In genomic region chr15:67761343-67761742, GRCh38 we compare ENCODE assay signal across 19 cellular contexts.
DNase-seq lines count a peak whose midpoint lies in the region; ATAC-seq and TF ChIP-seq lines count a peak whose summit lies in the region.
"Had no signal": no experiment of that assay in that cellular context is flagged by ENCODE, and none has a peak within 500 bp of the region (broad histone marks: within the 10 kb centered on the region; RNA-seq: fewer than 3 reads in every experiment).

No MANE protein-coding gene starts in this region.

- H3K36me3 ChIP-seq in naive thymus-derived CD4-positive, alpha-beta T cell (ENCODE audit: control insufficient read depth in 2 of 3, insufficient read depth in 3 of 3, low read length in 3 of 3), result no peaks in the 10 kb centered on the region
- H3K36me3 ChIP-seq in spleen (no peaks in the 10 kb centered on the region), esophagus squamous epithelium (peaks cover 0 to 9% (median 0%) of the 10 kb centered on the region in 3 donors)

- peaks cover 67% of the 10 kb centered on the region for H3K4me1 Mint-ChIP-seq in activated CD8-positive, alpha-beta T cell treated with anti-CD3 and anti-CD28 coated beads, Interleukin-2, amount 10 ng/mL, durations not matched to agents 7 days and 5 days (ENCODE audit: low read depth)
- peaks cover 46 to 91% (median 75%) of the 10 kb centered on the region in 7 donors for H3K4me1 Mint-ChIP-seq in naive thymus-derived CD4-positive, alpha-beta T cell
- H3K4me1 Mint-ChIP-seq in HFFc6 (ENCODE audit: low read depth), result peaks cover 21% of the 10 kb centered on the region
- H3K4me1 Mint-ChIP-seq: mesothelial cell of epicardium had no signal

- no peak for ATAC-seq in activated CD8-positive, alpha-beta T cell treated with anti-CD3 and anti-CD28 coated beads, Interleukin-2, amount 10 ng/mL, durations not matched to agents 7 days and 5 days
- ATAC-seq in naive thymus-derived CD4-positive, alpha-beta T cell, result no peak
- ATAC-seq: foreskin keratinocyte had no signal

- peak overlapping the region; percentile 21 for H3K27ac Mint-ChIP-seq in activated CD8-positive, alpha-beta T cell treated with anti-CD3 and anti-CD28 coated beads, Interleukin-2, amount 10 ng/mL, durations not matched to agents 7 days and 5 days
- peak overlapping the region in 8 of 9 donors; percentile 41 to 89 (median 74) for H3K27ac Mint-ChIP-seq in naive thymus-derived CD4-positive, alpha-beta T cell
- H3K27ac Mint-ChIP-seq in HFFc6, result no peak overlapping the region
- H3K27ac Mint-ChIP-seq: activated CD4-positive, alpha-beta T cell treated with anti-CD3 and anti-CD28 coated beads, Interleukin-2, amount 10 ng/mL, durations not matched to agents 24 days and 14 days; mesothelial cell of epicardium; T-helper 2 cell treated with Interferon-gamma antibody and Interleukin-4, amounts not matched to agents 5 μg/mL and 100 μg/mL, for 36 hours had no signal

- H3K36me3 Mint-ChIP-seq in activated CD8-positive, alpha-beta T cell treated with anti-CD3 and anti-CD28 coated beads, Interleukin-2, amount 10 ng/mL, durations not matched to agents 7 days and 5 days (ENCODE audit: low read depth), result peaks cover 11% of the 10 kb centered on the region
- H3K36me3 Mint-ChIP-seq in naive thymus-derived CD4-positive, alpha-beta T cell, result peaks cover 0 to 20% (median 7%) of the 10 kb centered on the region in 5 donors
- no peaks in the 10 kb centered on the region for H3K36me3 Mint-ChIP-seq in HFFc6 (ENCODE audit: low read depth)

- POLR2A ChIA-PET in activated CD8-positive, alpha-beta T cell treated with anti-CD3 and anti-CD28 coated beads, Interleukin-2, amount 10 ng/mL, durations not matched to agents 7 days and 5 days (lab: Charles Lee), result no interaction called here
- POLR2A ChIA-PET in naive thymus-derived CD4-positive, alpha-beta T cell (lab: Charles Lee), result no interaction called here

- no peaks in the 10 kb centered on the region for H3K27me3 ChIP-seq in naive thymus-derived CD4-positive, alpha-beta T cell (ENCODE audit: control insufficient read depth in 2 of 2, insufficient read depth in 2 of 2, low read length in 2 of 2)
- H3K27me3 ChIP-seq in spleen (replicated peaks in 1 of 7) (no peaks in the 10 kb centered on the region), esophagus squamous epithelium (no peaks in the 10 kb centered on the region)
- H3K27me3 ChIP-seq: foreskin keratinocyte had no signal

- H3K9me3 Mint-ChIP-seq in activated CD8-positive, alpha-beta T cell treated with anti-CD3 and anti-CD28 coated beads, Interleukin-2, amount 10 ng/mL, durations not matched to agents 7 days and 5 days (ENCODE audit: insufficient read depth), result no peaks in the 10 kb centered on the region
- no peaks in the 10 kb centered on the region for H3K9me3 Mint-ChIP-seq in naive thymus-derived CD4-positive, alpha-beta T cell
- H3K9me3 Mint-ChIP-seq in HFFc6, result no peaks in the 10 kb centered on the region
- H3K9me3 Mint-ChIP-seq: activated CD4-positive, alpha-beta T cell treated with anti-CD3 and anti-CD28 coated beads, Interleukin-2, amount 10 ng/mL, durations not matched to agents 24 days and 14 days; mesothelial cell of epicardium; T-helper 2 cell treated with Interferon-gamma antibody and Interleukin-4, amounts not matched to agents 5 μg/mL and 100 μg/mL, for 36 hours had no signal

- TF ChIP-seq POLR2A in spleen (IDR thresholded peaks at IDR 0.05) (no peak), esophagus squamous epithelium (IDR thresholded peaks at IDR 0.05) (no peak)

- H3K4me3 Mint-ChIP-seq in activated CD8-positive, alpha-beta T cell treated with anti-CD3 and anti-CD28 coated beads, Interleukin-2, amount 10 ng/mL, durations not matched to agents 7 days and 5 days, result peak overlapping the region; percentile 10
- H3K4me3 Mint-ChIP-seq in naive thymus-derived CD4-positive, alpha-beta T cell, result peak overlapping the region in 8 of 10 donors; percentile 56 to 80 (median 66)
- no peak overlapping the region for H3K4me3 Mint-ChIP-seq in HFFc6
- H3K4me3 Mint-ChIP-seq: activated CD4-positive, alpha-beta T cell treated with anti-CD3 and anti-CD28 coated beads, Interleukin-2, amount 10 ng/mL, durations not matched to agents 24 days and 14 days; mesothelial cell of epicardium; T-helper 2 cell treated with Interferon-gamma antibody and Interleukin-4, amounts not matched to agents 5 μg/mL and 100 μg/mL, for 36 hours had no signal

- intact Hi-C loops in naive thymus-derived CD4-positive, alpha-beta T cell (cut with micrococcal nuclease), result loop anchor here in 1 of 2 donors (5.0 kb wide), 2 partner anchors 71 to 219 kb away; partner anchors contain the start of gene MAP2K5
- intact Hi-C loops in spleen (cut with DNase I; ENCODE audit: low total_unique reads) (no loop called here), esophagus squamous epithelium (cut with DNase I) (no loop called here)

- 56 to 78% (median 63%) methylated on average over 4 of the region's 4 CpGs for WGBS in spleen, 5 donors
- WGBS in esophagus squamous epithelium, 2 donors, result 68 to 81% methylated on average over 4 of the region's 4 CpGs

- TF ChIP-seq CTCF in spleen (IDR thresholded peaks at IDR 0.05 in 8 of 11, conservative IDR thresholded peaks at IDR 0.05 in 3 of 11) (no peak), HFFc6 (IDR thresholded peaks at IDR 0.05) (no peak), esophagus squamous epithelium (IDR thresholded peaks at IDR 0.05) (no peak)

- DNase-seq in DMS53 (lab: John Stamatoyannopoulos, UW) (peak; percentile 4), DMS53 treated with DMSO at 0.1 percent for 48 hours (lab: John Stamatoyannopoulos, UW; ENCODE audit: unreplicated experiment) (no peak), NCI-H1105 (lab: John Stamatoyannopoulos, UW) (peak; percentile 25), spleen (no peak), HFFc6 (no peak), esophagus squamous epithelium (lab: John Stamatoyannopoulos, UW) (no peak)
- no peak for DNase-seq in activated CD8-positive, alpha-beta T cell treated with anti-CD3 and anti-CD28 coated beads, Interleukin-2, amount 10 ng/mL, durations not matched to agents 7 days and 5 days
- DNase-seq in naive thymus-derived CD4-positive, alpha-beta T cell, result no peak
- DNase-seq: 8988T; activated CD4-positive, alpha-beta T cell treated with anti-CD3 and anti-CD28 coated beads, Interleukin-2, amount 10 ng/mL, durations not matched to agents 24 days and 14 days; activated effector memory CD4-positive, alpha-beta T cell treated with anti-CD3 and anti-CD28 coated beads, Interleukin-2, amount 50 U/mL, for 16 hours; effector memory CD4-positive, alpha-beta T cell; foreskin keratinocyte; NCI-H524 treated with DMSO at 0.1 percent for 48 hours had no signal

- peaks cover 8 to 57% of the 10 kb centered on the region in 2 donors for H3K4me1 ChIP-seq in naive thymus-derived CD4-positive, alpha-beta T cell (ENCODE audit: control insufficient read depth in 2 of 2, insufficient read depth in 2 of 2, low read length in 2 of 2)
- H3K4me1 ChIP-seq in spleen (peaks cover 0 to 58% (median 5%) of the 10 kb centered on the region in 6 donors), esophagus squamous epithelium (no peaks in the 10 kb centered on the region)
- H3K4me1 ChIP-seq: foreskin keratinocyte, parathyroid adenoma had no signal

- H3K27ac ChIP-seq in naive thymus-derived CD4-positive, alpha-beta T cell (ENCODE audit: low read depth, low read length), result no peak overlapping the region
- no peak overlapping the region for H3K27ac ChIP-seq in spleen
- no peak overlapping the region for H3K27ac ChIP-seq in esophagus squamous epithelium
- H3K27ac ChIP-seq: foreskin keratinocyte, HL-60, parathyroid adenoma had no signal

- no peak overlapping the region for H3K4me3 ChIP-seq in naive thymus-derived CD4-positive, alpha-beta T cell (ENCODE audit: low read length)
- H3K4me3 ChIP-seq in spleen (no peak overlapping the region), esophagus squamous epithelium (no peak overlapping the region)
- H3K4me3 ChIP-seq: smooth muscle cell had no signal

- H3K9me3 ChIP-seq in naive thymus-derived CD4-positive, alpha-beta T cell (ENCODE audit: control insufficient read depth in 2 of 3, low read length in 3 of 3), result no peaks in the 10 kb centered on the region
- no peaks in the 10 kb centered on the region for H3K9me3 ChIP-seq in spleen
- no peaks in the 10 kb centered on the region for H3K9me3 ChIP-seq in esophagus squamous epithelium

- CTCF ChIA-PET in activated CD8-positive, alpha-beta T cell treated with anti-CD3 and anti-CD28 coated beads, Interleukin-2, amount 10 ng/mL, durations not matched to agents 7 days and 5 days (lab: Charles Lee), result interaction anchor here (0.8 to 2.3 kb wide), 2 partner anchors 22 to 71 kb away, joined by 3 to 9 read pairs; no protein-coding TSS in a partner anchor
- CTCF ChIA-PET in naive thymus-derived CD4-positive, alpha-beta T cell (lab: Charles Lee), result no interaction called here

- no peaks in the 10 kb centered on the region for H3K27me3 Mint-ChIP-seq in activated CD8-positive, alpha-beta T cell treated with anti-CD3 and anti-CD28 coated beads, Interleukin-2, amount 10 ng/mL, durations not matched to agents 7 days and 5 days (ENCODE audit: low read depth)
- H3K27me3 Mint-ChIP-seq in naive thymus-derived CD4-positive, alpha-beta T cell, result peaks cover 0 to 7% (median 0%) of the 10 kb centered on the region in 5 donors
- H3K27me3 Mint-ChIP-seq in HFFc6 (ENCODE audit: insufficient read depth), result peaks cover 1% of the 10 kb centered on the region
- H3K27me3 Mint-ChIP-seq: activated CD4-positive, alpha-beta T cell treated with anti-CD3 and anti-CD28 coated beads, Interleukin-2, amount 10 ng/mL, durations not matched to agents 24 days and 14 days had no signal

Comparison
In these comparisons a context has a peak if more than half of its experiments do, and no peak if none do; other contexts are left out.
1. DNase-seq: peak in DMS53 (single experiment) and NCI-H1105 (single experiment); none in DMS53 treated with DMSO at 0.1 percent for 48 hours (single experiment), activated CD8-positive, alpha-beta T cell treated with anti-CD3 and anti-CD28 coated beads, Interleukin-2, amount 10 ng/mL, durations not matched to agents 7 days and 5 days (single experiment), naive thymus-derived CD4-positive, alpha-beta T cell (0 of 9), spleen (single experiment), HFFc6 (single experiment) and esophagus squamous epithelium (single experiment).